Comparison of ENCODE assay signal across 25 cellular contexts in the genomic region with DNA sequence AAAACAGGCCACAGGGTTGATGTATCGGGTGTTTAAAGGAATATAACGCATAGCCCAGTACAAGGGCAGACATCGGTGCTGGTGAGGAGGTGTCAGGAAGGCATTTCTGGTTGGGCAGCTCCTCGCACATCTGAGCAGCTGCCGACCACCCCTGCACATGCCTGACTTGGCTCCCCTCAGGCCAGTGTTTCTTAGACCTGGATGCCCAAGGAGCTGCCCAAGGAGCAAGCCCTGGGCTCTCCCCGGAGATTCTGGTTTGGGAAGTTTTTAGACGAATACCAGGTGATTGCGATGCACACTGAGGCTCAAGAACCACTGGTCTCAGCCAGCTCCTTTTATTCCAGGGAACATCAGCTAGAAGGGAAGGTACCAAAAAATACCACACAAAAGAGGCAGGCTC.
"Had no signal": no experiment of that assay in that cellular context is flagged by ENCODE, and none has a peak within 500 bp of the region (broad histone marks: within the 10 kb centered on the region; RNA-seq: fewer than 3 reads in every experiment).

No MANE protein-coding gene starts in this region.

- DNase-seq: activated CD4-positive, alpha-beta T cell treated with anti-CD3 and anti-CD28 coated beads for 4 hours; activated CD4-positive, alpha-beta T cell treated with anti-CD3 and anti-CD28 coated beads, Interleukin-2, amount 50 U/mL, for 48 hours; activated CD4-positive, CD25-positive, alpha-beta regulatory T cell; activated CD8-positive, alpha-beta memory T cell treated with anti-CD3 and anti-CD28 coated beads, Interleukin-2, amount 50 U/mL, for 48 hours; activated naive CD4-positive, alpha-beta T cell treated with Interleukin-2 at 50 U/mL for 16 hours; activated T-cell treated with anti-CD3 and anti-CD28 coated beads, Interleukin-2, amount 50 U/mL, for 4 hours; anterior cingulate cortex; body of pancreas; effector CD4-positive, alpha-beta T cell; erythroblast; foreskin fibroblast; hippocampal formation; right lobe of liver; stimulated activated CD4-positive, alpha-beta T cell treated with anti-CD3 and anti-CD28 coated beads, Interleukin-15, amount 100 ng/mL, for 24 hours; stimulated activated naive B cell treated with anti-CD40 and anti-IgM and Interleukin-4, amounts not matched to agents 10 μg/mL and 1 μg/mL and 100 μg/mL, for 72 hours; testis had no signal

- H3K4me2 ChIP-seq: smooth muscle cell had no signal

- H3K4me1 ChIP-seq: body of pancreas had no signal

- H3K27me3 ChIP-seq: body of pancreas, cardiac muscle cell, right lobe of liver, testis, vagina had no signal

- H3K27ac ChIP-seq: body of pancreas, cardiac muscle cell, right lobe of liver, vagina had no signal

- H3K27ac Mint-ChIP-seq: dendritic cell treated with granulocyte-macrophage colony-stimulating factor and Interleukin-4, amounts not matched to agents 40 ng/mL and 50 ng/mL, for 4 days; memory B cell; stimulated activated naive B cell treated with anti-CD40 and anti-IgM and Interleukin-4, amounts not matched to agents 10 μg/mL and 1 μg/mL and 100 μg/mL, for 72 hours; T-helper 1 cell treated with Interleukin-12 subunit alpha and Interleukin-12 subunit beta and Interleukin-4 antibody, amounts not matched to agents 30 μg/mL and 1 μg/mL, for 36 hours; type B pancreatic cell had no signal

- FAIRE-seq: endometrium, islet of Langerhans had no signal

- ATAC-seq: activated T-cell treated with anti-CD3 and anti-CD28 coated beads, Interleukin-2, amount 50 U/mL, for 4 hours; body of pancreas; right lobe of liver; stimulated activated naive B cell treated with anti-CD40 and anti-IgM and Interleukin-4, amounts not matched to agents 10 μg/mL and 1 μg/mL and 100 μg/mL, for 72 hours had no signal

- H3K4me3 ChIP-seq: body of pancreas, cardiac muscle cell, right lobe of liver, smooth muscle cell, testis, vagina had no signal

- H3K4me3 Mint-ChIP-seq: activated T-cell treated with anti-CD3 and anti-CD28 coated beads, Interleukin-2, amount 50 U/mL, for 4 hours; dendritic cell treated with granulocyte-macrophage colony-stimulating factor and Interleukin-4, amounts not matched to agents 40 ng/mL and 50 ng/mL, for 4 days; memory B cell; stimulated activated naive B cell treated with anti-CD40 and anti-IgM and Interleukin-4, amounts not matched to agents 10 μg/mL and 1 μg/mL and 100 μg/mL, for 72 hours; T-helper 1 cell treated with Interleukin-12 subunit alpha and Interleukin-12 subunit beta and Interleukin-4 antibody, amounts not matched to agents 30 μg/mL and 1 μg/mL, for 36 hours; type B pancreatic cell had no signal

- H3K36me3 ChIP-seq: cardiac muscle cell had no signal

- H3K36me3 Mint-ChIP-seq: memory B cell had no signal

- H3K9me3 ChIP-seq: body of pancreas, right lobe of liver, testis, vagina had no signal

- H3K9me3 Mint-ChIP-seq: activated T-cell treated with anti-CD3 and anti-CD28 coated beads, Interleukin-2, amount 50 U/mL, for 4 hours; dendritic cell treated with granulocyte-macrophage colony-stimulating factor and Interleukin-4, amounts not matched to agents 40 ng/mL and 50 ng/mL, for 4 days; memory B cell; stimulated activated naive B cell treated with anti-CD40 and anti-IgM and Interleukin-4, amounts not matched to agents 10 μg/mL and 1 μg/mL and 100 μg/mL, for 72 hours; T-helper 1 cell treated with Interleukin-12 subunit alpha and Interleukin-12 subunit beta and Interleukin-4 antibody, amounts not matched to agents 30 μg/mL and 1 μg/mL, for 36 hours; type B pancreatic cell had no signal
